1 cellular context compared by ENCODE assay signal in genomic region chr2:42827647-42828486, GRCh38.
A peak's percentile ranks its signal among the peaks of the same experiment; 100 is the strongest.
TF ChIP-seq lines count a peak whose summit lies in the region.

No MANE protein-coding gene starts in this region.

TF ChIP-seq in HepG2, 621 proteins besides CTCF, POLR2A, EP300 and RAD21 (continued from another document and continues in another):
- TF ChIP-seq ZHX1 (CRISPR knock-in tag; IDR thresholded peaks at IDR 0.05; ENCODE audit: low read depth) (no peak), ATF7-NPFF (CRISPR knock-in tag; IDR thresholded peaks at IDR 0.05; ENCODE audit: low read depth) (peak; percentile 75), SATB2 (CRISPR knock-in tag; IDR thresholded peaks at IDR 0.05) (no peak), ZNF878 (CRISPR knock-in tag; IDR thresholded peaks at IDR 0.05) (no peak), ZNF451 (CRISPR knock-in tag; IDR thresholded peaks at IDR 0.05) (no peak), PHF5A (CRISPR knock-in tag; IDR thresholded peaks at IDR 0.05; ENCODE audit: low read depth, unreplicated experiment) (no peak), SIX4 (CRISPR knock-in tag; IDR thresholded peaks at IDR 0.05) (0 out of 2 replicates have a peak, but pooled peaks have one; percentile 20), PATZ1 (CRISPR knock-in tag; IDR thresholded peaks at IDR 0.05) (no peak; the same call in 1 of the 2 replicates), ZFP1 (CRISPR knock-in tag; IDR thresholded peaks at IDR 0.05) (no peak), GLMP (CRISPR knock-in tag; IDR thresholded peaks at IDR 0.05; ENCODE audit: borderline replicate concordance) (no peak), ARID4A (CRISPR knock-in tag; IDR thresholded peaks at IDR 0.05; ENCODE audit: borderline replicate concordance) (peak; percentile 67), TMF1 (CRISPR knock-in tag; IDR thresholded peaks at IDR 0.05; ENCODE audit: low read depth) (0 out of 2 replicates have a peak, but pooled peaks have one; percentile 37), HNRNPLL (IDR thresholded peaks at IDR 0.05; ENCODE audit: low read depth, low read length, poor library complexity, severe bottlenecking) (peak; percentile 51), MIXL1 (CRISPR knock-in tag; IDR thresholded peaks at IDR 0.05) (peak; percentile 28; the same call in 1 of the 2 replicates), ZNF136 (CRISPR knock-in tag; IDR thresholded peaks at IDR 0.05; ENCODE audit: low read depth) (0 out of 2 replicates have a peak, but pooled peaks have one; percentile 69), ZNF414 (CRISPR knock-in tag; IDR thresholded peaks at IDR 0.05) (0 out of 2 replicates have a peak, but pooled peaks have one; percentile 54), ATAD3A (CRISPR knock-in tag; IDR thresholded peaks at IDR 0.05) (no peak), ARNT2 (CRISPR knock-in tag; IDR thresholded peaks at IDR 0.05; ENCODE audit: low read depth) (peak; percentile 72), ZNF747 (CRISPR knock-in tag; IDR thresholded peaks at IDR 0.05; ENCODE audit: borderline replicate concordance) (no peak), ESRRA (CRISPR knock-in tag; IDR thresholded peaks at IDR 0.05; ENCODE audit: low read depth) (0 out of 2 replicates have a peak, but pooled peaks have one; percentile 32), ZFYVE20 (CRISPR knock-in tag; IDR thresholded peaks at IDR 0.05; ENCODE audit: borderline replicate concordance, low read depth) (no peak), SP2 (CRISPR knock-in tag; IDR thresholded peaks at IDR 0.05) (no peak), ZNF7 (CRISPR knock-in tag; IDR thresholded peaks at IDR 0.05) (no peak), NR2C2 (CRISPR knock-in tag; IDR thresholded peaks at IDR 0.05; ENCODE audit: borderline replicate concordance) (peak; percentile 39; the same call in 1 of the 2 replicates), ZNF572 (CRISPR knock-in tag; IDR thresholded peaks at IDR 0.05) (peak; percentile 97; the same call in 1 of the 2 replicates), PRMT3 (CRISPR knock-in tag; IDR thresholded peaks at IDR 0.05; ENCODE audit: borderline replicate concordance, low read depth) (no peak), ZBTB39 (CRISPR knock-in tag; IDR thresholded peaks at IDR 0.05) (peak; percentile 76; the same call in 1 of the 2 replicates), ZNF720 (CRISPR knock-in tag; IDR thresholded peaks at IDR 0.05) (no peak), ZNF512 (CRISPR knock-in tag; IDR thresholded peaks at IDR 0.05) (no peak), ZSCAN21 (CRISPR knock-in tag; IDR thresholded peaks at IDR 0.05; ENCODE audit: borderline replicate concordance) (peak; percentile 83; the same call in 1 of the 2 replicates), AFF4 (CRISPR knock-in tag; IDR thresholded peaks at IDR 0.05) (no peak), SMAD1 (CRISPR knock-in tag; IDR thresholded peaks at IDR 0.05; ENCODE audit: borderline replicate concordance, low read depth) (peak; percentile 28; the same call in 1 of the 2 replicates), ZNF224 (CRISPR knock-in tag; IDR thresholded peaks at IDR 0.05) (0 out of 2 replicates have a peak, but pooled peaks have one; percentile 30), MYC (CRISPR knock-in tag; IDR thresholded peaks at IDR 0.05; ENCODE audit: borderline replicate concordance) (peak; percentile 20; the same call in 1 of the 2 replicates), CBFB (CRISPR knock-in tag; IDR thresholded peaks at IDR 0.05) (peak; percentile 59; the same call in 1 of the 2 replicates), HNF4A (CRISPR knock-in tag; IDR thresholded peaks at IDR 0.05) (0 out of 2 replicates have a peak, but pooled peaks have one; percentile 22), ELF3 (CRISPR knock-in tag; IDR thresholded peaks at IDR 0.05) (peak; percentile 22; the same call in 1 of the 2 replicates), HNRNPL (IDR thresholded peaks at IDR 0.05; ENCODE audit: low read depth, low read length) (0 out of 2 replicates have a peak, but pooled peaks have one; percentile 41), ZNF652 (CRISPR knock-in tag; IDR thresholded peaks at IDR 0.05; ENCODE audit: borderline replicate concordance, low read depth) (no peak), ZNF577 (CRISPR knock-in tag; IDR thresholded peaks at IDR 0.05; ENCODE audit: borderline replicate concordance, low read depth) (no peak), PAWR (CRISPR knock-in tag; IDR thresholded peaks at IDR 0.05; ENCODE audit: borderline replicate concordance) (0 out of 2 replicates have a peak, but pooled peaks have one; percentile 56)
